11 cellular contexts compared by ENCODE assay signal in genomic region chr3:184563569-184563925, GRCh38. TPM values are rescaled to one million over a fixed set of nuclear protein-coding genes. Genes with fewer than 3 reads are reported as not detected.
DNase-seq lines count a peak whose midpoint lies in the region; ATAC-seq and TF ChIP-seq lines count a peak whose summit lies in the region.
"Had no signal": no experiment of that assay in that cellular context is flagged by ENCODE, and none has a peak within 500 bp of the region (broad histone marks: within the 10 kb centered on the region; RNA-seq: fewer than 3 reads in every experiment).

No MANE protein-coding gene starts in this region.

- peak overlapping the region; percentile 4; the same call in 1 of the 3 replicates for H2BK15ac ChIP-seq in IMR-90 (ENCODE audit: low read depth, low read length)

- H4K8ac ChIP-seq in IMR-90 (ENCODE audit: low read depth in 2 of 2, low read length in 2 of 2) = no peak overlapping the region

- no peak overlapping the region for H4K5ac ChIP-seq in IMR-90 (ENCODE audit: low read depth, low read length)

- no peak for TF ChIP-seq EP300 in esophagus muscularis mucosa (IDR thresholded peaks at IDR 0.05)
- no peak for TF ChIP-seq EP300 in neural cell (conservative IDR thresholded peaks at IDR 0.05; ENCODE audit: poor library complexity, severe bottlenecking)

- POLR2A ChIA-PET in IMR-90 (lab: Charles Lee; ENCODE audit: unreplicated experiment) = no interaction called here

- H3K14ac ChIP-seq in IMR-90 (replicated peaks; ENCODE audit: low read depth, low read length) = peak overlapping the region; percentile 13; the same call in 1 of the 2 replicates

- CTCF ChIA-PET in IMR-90 (lab: Yijun Ruan, JAX) = interaction anchor here (3.3 kb wide), 1 partner anchor 163 kb away, joined by 22 read pairs; no protein-coding TSS in a partner anchor

- H3K9me3 ChIP-seq in IMR-90 (ENCODE audit: control insufficient read depth, insufficient read depth, low read length) (no peaks in the 10 kb centered on the region), esophagus muscularis mucosa (no peaks in the 10 kb centered on the region), neural cell (ENCODE audit: low read length) (no peaks in the 10 kb centered on the region)

- peaks cover 42% of the 10 kb centered on the region for H3K4me1 ChIP-seq in IMR-90 (ENCODE audit: control insufficient read depth, insufficient read depth, low read length)
- H3K4me1 ChIP-seq in esophagus muscularis mucosa = peaks cover 22 to 78% (median 75%) of the 10 kb centered on the region in 4 donors

- peaks cover 4% of the 10 kb centered on the region; the same call in 1 of the 2 replicates for H4K20me1 ChIP-seq in IMR-90 (ENCODE audit: insufficient read depth, low read length)
- H4K20me1 ChIP-seq in neural cell (ENCODE audit: insufficient read depth) = no peaks in the 10 kb centered on the region

- H3K27me3 ChIP-seq in IMR-90 (ENCODE audit: control insufficient read depth, insufficient read depth, low read length) (peaks cover 15% of the 10 kb centered on the region), esophagus muscularis mucosa (no peaks in the 10 kb centered on the region), neural cell (ENCODE audit: insufficient read depth, low read depth, low read length) (peaks cover 14% of the 10 kb centered on the region)

- no peak overlapping the region; the same call in 1 of the 2 replicates for H3K18ac ChIP-seq in IMR-90 (ENCODE audit: low read depth, low read length)

- peaks cover 24% of the 10 kb centered on the region for H3K9me1 ChIP-seq in IMR-90 (ENCODE audit: insufficient read depth, low read length)

- H3K36me3 ChIP-seq in IMR-90 (ENCODE audit: control insufficient read depth, insufficient read depth, low read length) (no peaks in the 10 kb centered on the region), esophagus muscularis mucosa (no peaks in the 10 kb centered on the region), neural cell (ENCODE audit: insufficient read depth, low read length) (no peaks in the 10 kb centered on the region)

- DNase-seq in IMR-90 = no peak
- no peak for DNase-seq in esophagus muscularis mucosa (ENCODE audit: extremely low spot score)
- no peak for DNase-seq in omental fat pad (ENCODE audit: low spot score)
- DNase-seq in NCI-H1092 treated with DMSO at 0.1 percent for 48 hours (lab: John Stamatoyannopoulos, UW) = no peak
- no peak for DNase-seq in NOMO-1 treated with dmso at 0.1 percent for 144 hours (lab: John Stamatoyannopoulos, UW; ENCODE audit: unreplicated experiment)
- DNase-seq in CD1c-positive myeloid dendritic cell (ENCODE audit: extremely low spot score) = no peak
- DNase-seq: activated CD4-positive, CD25-positive, alpha-beta regulatory T cell treated with anti-CD3 and anti-CD28 coated beads, Interleukin-2, amount 50 U/mL, for 72 hours; stimulated activated CD8-positive, alpha-beta memory T cell treated with anti-CD3 and anti-CD28 coated beads, Interleukin-4, amount 100 ng/mL, for 48 hours had no signal

- intact Hi-C loops in IMR-90 (cut with micrococcal nuclease) (no loop called here), esophagus muscularis mucosa (cut with DNase I) (no loop called here)

- WGBS in IMR-90 (ENCODE audit: extremely low coverage in 2 of 2, insufficient read length in 1 of 2), 2 experiments = no CpG with 5 or more reads among the region's 11 CpGs
- 45% methylated on average over 11 of the region's 11 CpGs for WGBS in esophagus muscularis mucosa

- H2AFZ ChIP-seq in IMR-90 (replicated peaks; ENCODE audit: low read length, poor library complexity) (peak overlapping the region; percentile 46), neural cell (ENCODE audit: low read depth, low read length) (no peak overlapping the region)

- no peak overlapping the region for H2BK20ac ChIP-seq in IMR-90 (ENCODE audit: low read depth, low read length)

- peak overlapping the region; percentile 40; the same call in 1 of the 2 replicates for H3K4ac ChIP-seq in IMR-90 (ENCODE audit: low read depth, low read length)

- H4K91ac ChIP-seq in IMR-90 (ENCODE audit: insufficient read depth, low read depth, low read length) = no peak overlapping the region

- no peak overlapping the region for H3K56ac ChIP-seq in IMR-90 (ENCODE audit: extremely low read depth, insufficient read depth, low read length)

- H3K4me2 ChIP-seq in IMR-90 (ENCODE audit: low read depth, low read length) = peak overlapping the region; percentile 75; the same call in 1 of the 2 replicates
- H3K4me2 ChIP-seq in neural cell (ENCODE audit: low read length) = peak overlapping the region; percentile 30

- no peak for TF ChIP-seq RAD21 in IMR-90 (IDR thresholded peaks at IDR 0.05; ENCODE audit: low read length)
- no peak for TF ChIP-seq RAD21 in neural cell (conservative IDR thresholded peaks at IDR 0.05)

- no peaks in the 10 kb centered on the region for H3K9me2 ChIP-seq in neural cell (ENCODE audit: insufficient read depth, low read length)

- H3K27ac ChIP-seq in 22Rv1 (peak overlapping the region; percentile 98), IMR-90 (ENCODE audit: insufficient read depth, low read length) (no peak overlapping the region; the same call in 1 of the 2 replicates), esophagus muscularis mucosa (replicated peaks in 1 of 4) (peak overlapping the region; percentile 73 to 89 (median 84)), neural cell (ENCODE audit: low read length) (no peak overlapping the region)

- peak overlapping the region; percentile 45; the same call in 1 of the 2 replicates for H2AK5ac ChIP-seq in IMR-90 (ENCODE audit: low read depth, low read length)

- H2BK120ac ChIP-seq in IMR-90 (ENCODE audit: low read depth, low read length) = no peak overlapping the region; the same call in 1 of the 2 replicates

- ATAC-seq in IMR-90 (ENCODE audit: low read depth) = no peak
- no peak for ATAC-seq in omental fat pad (ENCODE audit: low FRiP score)

- H3K9ac ChIP-seq in IMR-90 (ENCODE audit: low read depth, low read length) = peak overlapping the region; percentile 42; the same call in 1 of the 2 replicates
- peak overlapping the region; percentile 8 for H3K9ac ChIP-seq in neural cell (ENCODE audit: low read length)

- H2AK9ac ChIP-seq in IMR-90 (replicated peaks; ENCODE audit: low read depth, low read length, poor library complexity) = peak overlapping the region; percentile 70

- H2BK5ac ChIP-seq in IMR-90 (ENCODE audit: low read depth, low read length, poor library complexity, severe bottlenecking) = no peak overlapping the region

- TF ChIP-seq POLR2A in IMR-90 (IDR thresholded peaks at IDR 0.05; ENCODE audit: low read depth, low read length) (no peak), esophagus muscularis mucosa (IDR thresholded peaks at IDR 0.05; ENCODE audit: low read depth) (no peak)

- H3K23ac ChIP-seq in IMR-90 (ENCODE audit: low read depth, low read length) = peak overlapping the region; percentile 73; the same call in 1 of the 2 replicates

- peaks cover 4 to 40% of the 10 kb centered on the region in 2 experiments; a peak in 2 of 4 replicates for H3K79me1 ChIP-seq in IMR-90 (ENCODE audit: low read depth in 1 of 2, low read length in 2 of 2)

- no TSS peak for BruUV-seq in IMR-90 (replicated peaks; lab: Mats Ljungman, UMichigan)

- H3K4me3 ChIP-seq in IMR-90 (ENCODE audit: insufficient read depth, low read depth, low read length) = peak overlapping the region; percentile 50
- peak overlapping the region; percentile 77 to 82 (median 79) for H3K4me3 ChIP-seq in esophagus muscularis mucosa
- peak overlapping the region; percentile 81 for H3K4me3 ChIP-seq in neural cell (ENCODE audit: low read length)

- H3K79me2 ChIP-seq in neural cell (replicated peaks; ENCODE audit: insufficient read depth, low read length) = peaks cover 51% of the 10 kb centered on the region

- no peaks in the 10 kb centered on the region for H3F3A ChIP-seq in neural cell (ENCODE audit: insufficient read depth, low read length, poor library complexity, severe bottlenecking)

- TF ChIP-seq CTCF in 22Rv1 (IDR thresholded peaks at IDR 0.05) (no peak), IMR-90 (conservative IDR thresholded peaks at IDR 0.05; ENCODE audit: low read depth, low read length) (no peak), esophagus muscularis mucosa (IDR thresholded peaks at IDR 0.05) (no peak), neural cell (IDR thresholded peaks at IDR 0.05; ENCODE audit: poor library complexity, severe bottlenecking) (no peak), omental fat pad (IDR thresholded peaks at IDR 0.05) (no peak)

- in situ Hi-C loops in IMR-90 (cut with MboI; ENCODE audit: low sequenced_read_pairs) = no loop called here

- dilution Hi-C loops in IMR-90 (cut with HindIII; ENCODE audit: low sequenced_read_pairs, unreplicated experiment) = no loop called here

TF ChIP-seq in IMR-90, 13 proteins besides CTCF, POLR2A, EP300 and RAD21:
- TF ChIP-seq SMC3 (IDR thresholded peaks at IDR 0.05; ENCODE audit: low read depth, low read length) = no peak
- TF ChIP-seq FOS (IDR thresholded peaks at IDR 0.05; ENCODE audit: low read depth, low read length) = no peak

TF ChIP-seq in neural cell, 6 proteins besides CTCF, POLR2A, EP300 and RAD21:
- peak; percentile 10 for TF ChIP-seq POLR2AphosphoS5 (IDR thresholded peaks at IDR 0.05)
- TF ChIP-seq SMC3 (conservative IDR thresholded peaks at IDR 0.05; ENCODE audit: poor library complexity) = no peak

RNA-seq across cellular contexts. Expression of gene EPHB3, which starts 2.0 kb away (rescaled TPM):
- total RNA-seq in IMR-90 (2012; rRNA removed) (0.72 and 0.83 TPM in 2 replicates), esophagus muscularis mucosa (1 to 10 TPM; 1.5 to 6.1 (median 3.5) TPM), omental fat pad (1 to 10 TPM in 3 of 4 donors, under 1 TPM in 1; 0.79 to 3.1 (median 2.1) TPM)
- polyA plus RNA-seq in IMR-90 (2012; rRNA removed) (2.2 and 2.9 TPM in 2 replicates), neural cell (4.3 and 5.9 TPM in 2 replicates)
- 1.6 and 3.6 TPM in 2 replicates for polyA plus RNA-seq in IMR-90 (2012; cell fraction: cytosol; rRNA removed)
- polyA plus RNA-seq in IMR-90 (2012; cell fraction: nucleus; rRNA removed; ENCODE audit: low replicate concordance) = 14.5 and 15.0 TPM in 2 replicates
- polyA minus RNA-seq in neural cell = 6.6 and 8.1 TPM in 2 replicates
- total RNA-seq: pulmonary artery endothelial cell had no signal

Comparison
In these comparisons a context has a peak if more than half of its experiments do, and no peak if none do; other contexts are left out.
1. H3K27ac ChIP-seq: peak in 22Rv1 (single experiment) and esophagus muscularis mucosa (4 of 4); none in IMR-90 (single experiment) and neural cell (single experiment).
2. Peak in every context shown above with its lines, with median percentiles within 50 percentile points of each other: H3K4me3 ChIP-seq.